Comparison of ENCODE assay signal across 15 cellular contexts in the genomic region with DNA sequence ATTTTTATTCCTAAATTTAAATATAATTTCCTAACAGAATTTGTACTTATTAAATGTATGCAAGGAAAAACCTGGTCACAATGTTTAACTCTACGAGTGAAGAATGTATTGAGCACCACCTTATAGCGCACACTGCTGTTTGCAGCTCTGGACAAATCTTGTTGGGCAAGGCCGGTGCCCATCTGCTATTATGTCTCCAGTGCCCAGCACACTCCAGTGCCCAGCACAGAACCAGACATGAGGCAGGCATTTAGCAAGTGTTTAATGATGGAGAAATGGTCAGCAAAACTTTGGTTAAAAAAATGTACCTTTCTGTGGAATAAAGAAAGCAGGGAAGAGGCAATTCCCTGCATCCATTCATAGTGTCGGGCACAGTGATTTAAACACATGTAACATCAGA.
DNase-seq lines count a peak whose midpoint lies in the region; ATAC-seq and TF ChIP-seq lines count a peak whose summit lies in the region.
"Had no signal": no experiment of that assay in that cellular context is flagged by ENCODE, and none has a peak within 500 bp of the region (broad histone marks: within the 10 kb centered on the region; RNA-seq: fewer than 3 reads in every experiment).

No MANE protein-coding gene starts in this region.

- no peak overlapping the region for H3K27ac ChIP-seq in right atrium auricular region
- peak overlapping the region; percentile 1 for H3K27ac ChIP-seq in endodermal cell (ENCODE audit: low read depth, low read length)
- H3K27ac ChIP-seq: C4-2B, RWPE1 had no signal

- intact Hi-C loops in left cardiac atrium (cut with DNase I): no loop called here

- H3K36me3 ChIP-seq in right atrium auricular region (no peaks in the 10 kb centered on the region), endodermal cell (ENCODE audit: control insufficient read depth, insufficient read depth, low read length) (no peaks in the 10 kb centered on the region)

- ATAC-seq in left cardiac atrium (no peak), HG02588 (IDR thresholded peaks at IDR 0.05; ENCODE audit: unreplicated experiment) (no peak), GM19035 (IDR thresholded peaks at IDR 0.05; ENCODE audit: unreplicated experiment) (no peak)
- ATAC-seq in activated T-helper 17 cell treated with anti-CD3 and anti-CD28 coated beads, Interleukin-2, amount 50 U/mL, for 72 hours (replicated peaks): no peak

- H3K4me1 Mint-ChIP-seq in endodermal cell (peaks cover 33% of the 10 kb centered on the region), mesothelial cell of epicardium (peaks cover 49% of the 10 kb centered on the region)
- no peaks in the 10 kb centered on the region for H3K4me1 Mint-ChIP-seq in activated T-helper 17 cell treated with anti-CD3 and anti-CD28 coated beads, Interleukin-2, amount 50 U/mL, for 72 hours

- no peaks in the 10 kb centered on the region for H3K27me3 ChIP-seq in right atrium auricular region
- no peaks in the 10 kb centered on the region for H3K27me3 ChIP-seq in endodermal cell (ENCODE audit: control insufficient read depth, insufficient read depth, low read length, poor library complexity, severe bottlenecking)

- H3K4me1 ChIP-seq in right atrium auricular region: peaks cover 0 to 17% of the 10 kb centered on the region in 2 donors
- H3K4me1 ChIP-seq in endodermal cell (ENCODE audit: control insufficient read depth, insufficient read depth, low read length): peaks cover 14% of the 10 kb centered on the region

- no peaks in the 10 kb centered on the region for H3K9me3 Mint-ChIP-seq in endodermal cell
- no peaks in the 10 kb centered on the region for H3K9me3 Mint-ChIP-seq in mesothelial cell of epicardium
- H3K9me3 Mint-ChIP-seq in activated T-helper 17 cell treated with anti-CD3 and anti-CD28 coated beads, Interleukin-2, amount 50 U/mL, for 72 hours: peaks cover 6% of the 10 kb centered on the region

- H3K27ac Mint-ChIP-seq in endodermal cell: no peak overlapping the region
- peak overlapping the region; percentile 39 for H3K27ac Mint-ChIP-seq in mesothelial cell of epicardium
- H3K27ac Mint-ChIP-seq in activated T-helper 17 cell treated with anti-CD3 and anti-CD28 coated beads, Interleukin-2, amount 50 U/mL, for 72 hours: no peak overlapping the region

- H3K27me3 Mint-ChIP-seq in endodermal cell (ENCODE audit: insufficient read depth) (peaks cover 5% of the 10 kb centered on the region), mesothelial cell of epicardium (ENCODE audit: low read depth) (no peaks in the 10 kb centered on the region)
- H3K27me3 Mint-ChIP-seq in activated T-helper 17 cell treated with anti-CD3 and anti-CD28 coated beads, Interleukin-2, amount 50 U/mL, for 72 hours: peaks cover 9% of the 10 kb centered on the region

- no peaks in the 10 kb centered on the region for H3K9me3 ChIP-seq in right atrium auricular region
- no peaks in the 10 kb centered on the region for H3K9me3 ChIP-seq in endodermal cell (ENCODE audit: control insufficient read depth, low read length)

- H3K4me3 ChIP-seq in right atrium auricular region (no peak overlapping the region), endodermal cell (ENCODE audit: low read length) (no peak overlapping the region)

- DNase-seq in right atrium auricular region (ENCODE audit: low spot score) (peak; percentile 11), left cardiac atrium (no peak), endodermal cell (no peak), mesothelial cell of epicardium (ENCODE audit: low spot score in 2 of 2, unreplicated experiment in 2 of 2) (peak in 1 of 2 experiments; percentile 6), activated gamma-delta T cell (lab: John Stamatoyannopoulos, UW) (no peak)
- DNase-seq: H7, NCI-H1436 treated with DMSO at 0.1 percent for 48 hours, NCI-H2227 treated with DMSO at 0.1 percent for 48 hours, NCI-H526, OCI-M1 had no signal

- H3K4me3 Mint-ChIP-seq in endodermal cell (no peak overlapping the region), mesothelial cell of epicardium (no peak overlapping the region)
- H3K4me3 Mint-ChIP-seq in activated T-helper 17 cell treated with anti-CD3 and anti-CD28 coated beads, Interleukin-2, amount 50 U/mL, for 72 hours: no peak overlapping the region

- WGBS in endodermal cell (ENCODE audit: insufficient coverage in 1 of 2, insufficient read length in 1 of 2), 2 experiments: 92% methylated on average over 2 to 3 of the region's 4 CpGs

- no peak for TF ChIP-seq CTCF in right atrium auricular region (IDR thresholded peaks at IDR 0.05)
- TF ChIP-seq CTCF in endodermal cell (conservative IDR thresholded peaks at IDR 0.05): no peak
- no peak for TF ChIP-seq CTCF in mesothelial cell of epicardium (IDR thresholded peaks at IDR 0.05; ENCODE audit: unreplicated experiment)

- no peaks in the 10 kb centered on the region for H3K36me3 Mint-ChIP-seq in endodermal cell (ENCODE audit: low read depth)
- no peaks in the 10 kb centered on the region for H3K36me3 Mint-ChIP-seq in mesothelial cell of epicardium
- H3K36me3 Mint-ChIP-seq in activated T-helper 17 cell treated with anti-CD3 and anti-CD28 coated beads, Interleukin-2, amount 50 U/mL, for 72 hours (ENCODE audit: low read depth): no peaks in the 10 kb centered on the region

- peak overlapping the region; percentile 1 for H3K9ac ChIP-seq in endodermal cell (ENCODE audit: extremely low read depth, low read length, poor library complexity, severe bottlenecking)
